In the genomic region with DNA sequence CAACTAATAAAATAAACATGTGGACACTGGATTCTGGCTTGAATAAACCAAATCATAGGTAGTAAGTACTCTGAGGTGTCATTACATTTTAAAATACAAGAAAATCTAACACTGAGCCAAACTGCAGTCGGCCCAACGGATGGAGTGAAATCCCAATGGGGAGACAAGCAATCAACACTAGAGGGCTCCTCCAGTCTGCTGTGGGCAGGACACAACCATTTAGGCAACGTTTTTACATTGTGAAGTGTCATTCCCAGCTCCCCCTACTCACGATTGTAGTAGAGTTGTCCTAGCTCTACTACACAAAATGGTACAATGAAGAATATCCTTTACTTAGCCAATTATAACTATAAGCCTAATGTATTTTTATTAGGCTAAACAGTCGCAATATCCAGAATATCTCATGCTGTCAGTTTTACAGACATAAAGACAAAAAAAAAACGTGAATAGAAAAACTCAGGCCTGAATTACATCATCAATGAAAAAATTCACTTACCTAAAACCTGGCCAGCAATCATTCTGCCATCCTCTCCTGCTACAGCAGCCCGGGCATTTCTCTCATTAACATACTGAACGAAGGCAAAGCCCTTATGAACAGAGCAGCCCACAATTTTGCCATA, we compare ENCODE assay signal across 9 cellular contexts. TPM values are rescaled to one million over a fixed set of nuclear protein-coding genes. Genes with fewer than 3 reads are reported as not detected.
DNase-seq lines count a peak whose midpoint lies in the region; ATAC-seq and TF ChIP-seq lines count a peak whose summit lies in the region.
"Had no signal": no experiment of that assay in that cellular context is flagged by ENCODE, and none has a peak within 500 bp of the region (broad histone marks: within the 10 kb centered on the region; RNA-seq: fewer than 3 reads in every experiment).

No MANE protein-coding gene starts in this region.

- no peak overlapping the region for H3K9ac ChIP-seq in neuronal stem cell (ENCODE audit: low read depth, low read length, poor library complexity)

- DNase-seq in AG08396 (ENCODE audit: low spot score), result peak; percentile 4
- DNase-seq in GM13977 (ENCODE audit: low spot score), result no peak
- DNase-seq in hepatocyte (ENCODE audit: low spot score), result no peak
- DNase-seq in NCI-H1105 (lab: John Stamatoyannopoulos, UW), result no peak
- no peak for DNase-seq in neuronal stem cell (ENCODE audit: low spot score)
- DNase-seq: anterior cingulate cortex had no signal

- H4K20me1 ChIP-seq in hepatocyte (ENCODE audit: insufficient read depth, poor library complexity, severe bottlenecking), result peaks cover 97% of the 10 kb centered on the region

- H3K36me3 Mint-ChIP-seq in activated T-helper 17 cell treated with anti-CD3 and anti-CD28 coated beads, Interleukin-2, amount 50 U/mL, for 72 hours (ENCODE audit: low read depth), result peaks cover 100% of the 10 kb centered on the region

- peaks cover 5% of the 10 kb centered on the region for H3K4me1 ChIP-seq in hepatocyte (ENCODE audit: insufficient read depth)
- no peaks in the 10 kb centered on the region for H3K4me1 ChIP-seq in neuronal stem cell (ENCODE audit: control insufficient read depth in 2 of 2, insufficient read depth in 1 of 2, low read depth in 1 of 2, low read length in 2 of 2)

- in situ Hi-C loops in GM13977 (cut with MboI; ENCODE audit: low pct_unique_long_range_greater_than_20kb, low sequenced_read_pairs, unreplicated experiment), result no loop called here

- peaks cover 8% of the 10 kb centered on the region for H3K36me3 ChIP-seq in hepatocyte (replicated peaks; ENCODE audit: insufficient read depth, low read depth)
- peaks cover 31 to 100% of the 10 kb centered on the region in 2 donors for H3K36me3 ChIP-seq in neuronal stem cell (replicated peaks in 1 of 2; ENCODE audit: control insufficient read depth in 2 of 2, insufficient read depth in 2 of 2, low read length in 2 of 2)

- no peak overlapping the region for H2BK12ac ChIP-seq in neuronal stem cell (ENCODE audit: low read length)

- no peak overlapping the region for H2BK120ac ChIP-seq in neuronal stem cell (ENCODE audit: low read depth, low read length)

- no peaks in the 10 kb centered on the region for H3K9me3 ChIP-seq in hepatocyte (ENCODE audit: low read depth)
- no peaks in the 10 kb centered on the region for H3K9me3 ChIP-seq in neuronal stem cell (replicated peaks in 1 of 2; ENCODE audit: control insufficient read depth in 2 of 2, insufficient read depth in 1 of 2, low read depth in 1 of 2, low read length in 2 of 2)

- H3K27me3 ChIP-seq in hepatocyte (no peaks in the 10 kb centered on the region), neuronal stem cell (ENCODE audit: control insufficient read depth in 3 of 3, insufficient read depth in 3 of 3, low read depth in 1 of 3, low read length in 3 of 3) (no peaks in the 10 kb centered on the region)

- H3K4me3 Mint-ChIP-seq in activated T-helper 17 cell treated with anti-CD3 and anti-CD28 coated beads, Interleukin-2, amount 50 U/mL, for 72 hours, result peak overlapping the region; percentile 47

- WGBS in hepatocyte (ENCODE audit: low lambda C conversion rate, missing lambda C conversion rate), result 80% methylated on average over 8 of the region's 8 CpGs
- WGBS in neuronal stem cell (ENCODE audit: extremely low coverage in 2 of 2, insufficient read length in 2 of 2, insufficient replicate concordance in 1 of 2), 2 donors, result no CpG with 5 or more reads among the region's 8 CpGs

- no peaks in the 10 kb centered on the region for H3K27me3 Mint-ChIP-seq in activated T-helper 17 cell treated with anti-CD3 and anti-CD28 coated beads, Interleukin-2, amount 50 U/mL, for 72 hours

- no peak overlapping the region for H2BK5ac ChIP-seq in neuronal stem cell (ENCODE audit: low read length)

- peak overlapping the region; percentile 46 for H3K27ac Mint-ChIP-seq in activated T-helper 17 cell treated with anti-CD3 and anti-CD28 coated beads, Interleukin-2, amount 50 U/mL, for 72 hours

- no peak overlapping the region for H3K4ac ChIP-seq in neuronal stem cell (ENCODE audit: low read length)

- no peaks in the 10 kb centered on the region for H3K79me1 ChIP-seq in neuronal stem cell (ENCODE audit: low read depth, low read length)

- no peak overlapping the region for H2AK5ac ChIP-seq in neuronal stem cell (ENCODE audit: low read depth, low read length)

- H2AFZ ChIP-seq in hepatocyte (no peak overlapping the region), neuronal stem cell (ENCODE audit: low read length) (no peak overlapping the region)

- no peak overlapping the region for H3K23ac ChIP-seq in neuronal stem cell (ENCODE audit: low read depth, low read length, poor library complexity)

- no peak overlapping the region for H4K8ac ChIP-seq in neuronal stem cell (ENCODE audit: low read depth, low read length)

- H3K18ac ChIP-seq in neuronal stem cell (ENCODE audit: low read length), result no peak overlapping the region

- TF ChIP-seq CTCF in GM13977 (IDR thresholded peaks at IDR 0.05; ENCODE audit: extremely low read depth, insufficient read depth, missing control alignments) (peak; percentile 18), hepatocyte (IDR thresholded peaks at IDR 0.05; ENCODE audit: poor library complexity) (peak; percentile 21)

- H3K4me1 Mint-ChIP-seq in activated T-helper 17 cell treated with anti-CD3 and anti-CD28 coated beads, Interleukin-2, amount 50 U/mL, for 72 hours, result peaks cover 49% of the 10 kb centered on the region

- no peaks in the 10 kb centered on the region for H3K9me2 ChIP-seq in hepatocyte (replicated peaks; ENCODE audit: insufficient read depth)

- no peak overlapping the region for H3K14ac ChIP-seq in neuronal stem cell (ENCODE audit: low read length)

- H3K4me3 ChIP-seq in hepatocyte (no peak overlapping the region), neuronal stem cell (ENCODE audit: low read length in 2 of 2) (no peak overlapping the region)

- H2BK15ac ChIP-seq in neuronal stem cell (ENCODE audit: low read length), result no peak overlapping the region

- H4K91ac ChIP-seq in neuronal stem cell (ENCODE audit: low read depth, low read length, poor library complexity), result no peak overlapping the region

- H3K79me2 ChIP-seq in hepatocyte, result peaks cover 100% of the 10 kb centered on the region

- no peaks in the 10 kb centered on the region for H3K9me3 Mint-ChIP-seq in activated T-helper 17 cell treated with anti-CD3 and anti-CD28 coated beads, Interleukin-2, amount 50 U/mL, for 72 hours

- H3K4me2 ChIP-seq in hepatocyte, result no peak overlapping the region
- no peak overlapping the region for H3K4me2 ChIP-seq in neuronal stem cell (ENCODE audit: insufficient read depth, low read length, poor library complexity, severe bottlenecking)

- peak; percentile 43 for ATAC-seq in activated T-helper 17 cell treated with anti-CD3 and anti-CD28 coated beads, Interleukin-2, amount 50 U/mL, for 72 hours (replicated peaks)
- ATAC-seq in HG03354 (IDR thresholded peaks at IDR 0.05; ENCODE audit: poor library complexity, severe bottlenecking, unreplicated experiment) (no peak), HG02571 (IDR thresholded peaks at IDR 0.05; ENCODE audit: unreplicated experiment) (no peak)

- H3K27ac ChIP-seq in hepatocyte, result no peak overlapping the region
- no peak overlapping the region for H3K27ac ChIP-seq in neuronal stem cell (replicated peaks; ENCODE audit: low read length)

RNA-seq across cellular contexts. Expression of a gene that starts 35.7 kb away (rescaled TPM):
- 100 to 1,000 TPM; 720 to 984 TPM for total RNA-seq in activated T-helper 17 cell treated with anti-CD3 and anti-CD28 coated beads, Interleukin-2, amount 50 U/mL, for 72 hours
- 740 and 800 TPM in 2 replicates for total RNA-seq in hepatocyte
- polyA plus RNA-seq in hepatocyte, result 513 and 521 TPM in 2 replicates
- polyA plus RNA-seq in neuronal stem cell (2013, experiment 1 of 2), result 1,431 TPM
- polyA plus RNA-seq in neuronal stem cell (2013, experiment 2 of 2), result 1,443 TPM

RNA-seq across cellular contexts. Expression of a gene that starts 46.3 kb away (rescaled TPM):
- not detected for total RNA-seq in activated T-helper 17 cell treated with anti-CD3 and anti-CD28 coated beads, Interleukin-2, amount 50 U/mL, for 72 hours
- 0.07 TPM in 1 of 2 replicates, not detected in the other for total RNA-seq in hepatocyte
- polyA plus RNA-seq in hepatocyte, result not detected in 2 replicates
- polyA plus RNA-seq in neuronal stem cell (2013, experiment 1 of 2), result not detected
- not detected for polyA plus RNA-seq in neuronal stem cell (2013, experiment 2 of 2)
